1 cellular context compared by ENCODE assay signal in genomic region chr22:37109242-37109917, GRCh38.
TF ChIP-seq lines count a peak whose summit lies in the region.

Gene TMPRSS6, minus strand, starts transcription at chr22:37109713. Its CDS starts 6,296 bp downstream, at chr22:37103417.

TF ChIP-seq in HepG2, 621 proteins besides CTCF, POLR2A, EP300 and RAD21 (continued from another document and continues in another):
- TF ChIP-seq ZNF580 (CRISPR knock-in tag; IDR thresholded peaks at IDR 0.05; ENCODE audit: borderline replicate concordance, low read depth) (peak; percentile 69; the same call in 1 of the 2 replicates), ZKSCAN8 (CRISPR knock-in tag; IDR thresholded peaks at IDR 0.05; ENCODE audit: borderline replicate concordance) (0 out of 2 replicates have a peak, but pooled peaks have one; percentile 43), RFXAP (CRISPR knock-in tag; IDR thresholded peaks at IDR 0.05; ENCODE audit: borderline replicate concordance) (no peak), MAFF (IDR thresholded peaks at IDR 0.05; ENCODE audit: low read depth, low read length) (no peak), ZNF709 (CRISPR knock-in tag; IDR thresholded peaks at IDR 0.05) (0 out of 2 replicates have a peak, but pooled peaks have one; percentile 28), ONECUT2 (CRISPR knock-in tag; IDR thresholded peaks at IDR 0.05) (peak; percentile 85), BCLAF1 (IDR thresholded peaks at IDR 0.05) (no peak), ZBTB10 (CRISPR knock-in tag; IDR thresholded peaks at IDR 0.05; ENCODE audit: borderline replicate concordance) (peak; percentile 49; the same call in 1 of the 2 replicates), GATAD1 (CRISPR knock-in tag; IDR thresholded peaks at IDR 0.05) (0 out of 2 replicates have a peak, but pooled peaks have one; percentile 17), TCF7 (IDR thresholded peaks at IDR 0.05; ENCODE audit: low read depth) (0 out of 2 replicates have a peak, but pooled peaks have one; percentile 14), YEATS2 (CRISPR knock-in tag; IDR thresholded peaks at IDR 0.05; ENCODE audit: borderline replicate concordance) (0 out of 2 replicates have a peak, but pooled peaks have one; percentile 24), ZBTB4 (CRISPR knock-in tag; IDR thresholded peaks at IDR 0.05; ENCODE audit: borderline replicate concordance) (peak; percentile 66; the same call in 1 of the 2 replicates), GRHL1 (CRISPR knock-in tag; conservative IDR thresholded peaks at IDR 0.05) (no peak), SP5 (CRISPR knock-in tag; IDR thresholded peaks at IDR 0.05; ENCODE audit: borderline replicate concordance, low read depth) (peak; percentile 75; the same call in 1 of the 2 replicates), GLMP (CRISPR knock-in tag; IDR thresholded peaks at IDR 0.05; ENCODE audit: borderline replicate concordance) (no peak), ZNF564 (CRISPR knock-in tag; IDR thresholded peaks at IDR 0.05) (0 out of 2 replicates have a peak, but pooled peaks have one; percentile 46), TCF12 (IDR thresholded peaks at IDR 0.05) (no peak), TCF12 (CRISPR knock-in tag; IDR thresholded peaks at IDR 0.05) (peak; percentile 71; the same call in 1 of the 2 replicates), ZSCAN21 (CRISPR knock-in tag; IDR thresholded peaks at IDR 0.05; ENCODE audit: borderline replicate concordance) (peak; percentile 80), ZNF441 (CRISPR knock-in tag; IDR thresholded peaks at IDR 0.05; ENCODE audit: borderline replicate concordance) (peak; percentile 52; the same call in 1 of the 2 replicates), DPF2 (CRISPR knock-in tag; IDR thresholded peaks at IDR 0.05; ENCODE audit: borderline replicate concordance, low read depth) (peak; percentile 73; the same call in 1 of the 2 replicates), ZNF235 (CRISPR knock-in tag; IDR thresholded peaks at IDR 0.05; ENCODE audit: borderline replicate concordance) (0 out of 2 replicates have a peak, but pooled peaks have one; percentile 51), ZNF549 (CRISPR knock-in tag; IDR thresholded peaks at IDR 0.05) (no peak), ZNF362 (CRISPR knock-in tag; IDR thresholded peaks at IDR 0.05; ENCODE audit: borderline replicate concordance) (no peak), TFDP2 (CRISPR knock-in tag; IDR thresholded peaks at IDR 0.05) (peak; percentile 39; the same call in 1 of the 2 replicates), ZNF589 (CRISPR knock-in tag; conservative IDR thresholded peaks at IDR 0.05) (no peak), THYN1 (CRISPR knock-in tag; IDR thresholded peaks at IDR 0.05; ENCODE audit: borderline replicate concordance, low read depth) (no peak), ZBTB43 (CRISPR knock-in tag; conservative IDR thresholded peaks at IDR 0.05) (no peak), ZNF572 (CRISPR knock-in tag; IDR thresholded peaks at IDR 0.05) (peak; percentile 76; the same call in 1 of the 2 replicates), ZNF616 (CRISPR knock-in tag; IDR thresholded peaks at IDR 0.05; ENCODE audit: low read depth) (0 out of 2 replicates have a peak, but pooled peaks have one; percentile 31), SAFB2 (CRISPR knock-in tag; IDR thresholded peaks at IDR 0.05; ENCODE audit: borderline replicate concordance, low read depth) (peak; percentile 39; the same call in 1 of the 2 replicates), ZNF724P (CRISPR knock-in tag; IDR thresholded peaks at IDR 0.05; ENCODE audit: borderline replicate concordance) (no peak; the same call in 1 of the 2 replicates), ZNF382 (CRISPR knock-in tag; IDR thresholded peaks at IDR 0.05; ENCODE audit: borderline replicate concordance) (no peak), ELK4 (CRISPR knock-in tag; IDR thresholded peaks at IDR 0.05; ENCODE audit: borderline replicate concordance) (no peak), DR1 (CRISPR knock-in tag; IDR thresholded peaks at IDR 0.05) (peak; percentile 61; the same call in 1 of the 2 replicates), TFE3 (CRISPR knock-in tag; IDR thresholded peaks at IDR 0.05) (peak; percentile 22; the same call in 1 of the 2 replicates), GABPB1 (CRISPR knock-in tag; IDR thresholded peaks at IDR 0.05) (peak; percentile 25; the same call in 1 of the 2 replicates)
